8 cellular contexts compared by ENCODE assay signal in the genomic region with DNA sequence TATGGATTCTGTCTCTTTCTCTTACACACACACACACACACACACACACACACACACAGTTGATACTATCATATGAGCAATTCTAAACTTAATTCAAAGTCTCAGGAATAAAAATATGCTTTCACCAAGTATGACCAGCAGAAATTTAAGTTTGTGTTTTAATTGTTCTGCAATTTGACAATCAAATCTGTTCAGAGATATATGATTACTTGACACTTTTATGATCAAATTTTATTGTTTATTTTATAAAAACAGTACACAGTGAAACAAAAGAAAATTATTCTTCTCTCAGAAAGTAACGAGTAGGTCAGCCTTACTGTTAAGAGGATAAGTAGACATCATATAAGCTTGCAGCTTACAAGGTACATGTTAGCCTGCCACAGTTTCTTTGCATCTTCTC.
"Had no signal": no experiment of that assay in that cellular context is flagged by ENCODE, and none has a peak within 500 bp of the region (broad histone marks: within the 10 kb centered on the region; RNA-seq: fewer than 3 reads in every experiment).

No MANE protein-coding gene starts in this region.

- DNase-seq: GDM1, GF-D8 had no signal

- H3K4me3 ChIP-seq: GM12878 had no signal

- ATAC-seq: GM12878 had no signal

- FAIRE-seq: G401.6, GM12878, GM12891, GM12892, GM18507, GM19239 had no signal
